9 cellular contexts compared by ENCODE assay signal in the genomic region with DNA sequence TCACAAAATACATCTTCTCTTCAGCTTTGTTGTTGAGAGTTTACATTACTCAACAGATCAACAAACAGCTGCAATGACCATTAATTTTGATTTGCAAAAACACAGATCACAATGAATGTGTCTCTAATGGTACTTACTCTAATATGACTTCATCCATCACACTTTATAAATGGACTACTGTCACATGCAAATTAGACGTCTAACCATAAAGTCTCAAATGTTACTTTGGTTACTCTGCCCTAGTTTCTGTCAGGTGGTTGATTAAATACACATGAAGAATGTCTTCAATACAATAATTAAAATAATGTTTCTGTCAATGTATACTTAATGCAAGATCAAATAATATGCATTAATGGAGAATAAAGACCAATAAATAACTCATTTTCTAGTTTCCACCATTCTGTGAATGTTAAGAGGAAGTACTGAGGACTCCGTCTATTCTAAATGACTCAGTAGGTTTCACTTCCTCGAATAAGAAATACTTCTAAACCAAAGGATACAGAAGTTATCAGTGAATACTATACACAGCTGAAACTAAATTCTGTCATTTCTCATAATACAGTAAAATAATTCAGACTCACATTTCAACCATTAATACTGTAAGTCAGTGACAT.
DNase-seq lines count a peak whose midpoint lies in the region; ATAC-seq and TF ChIP-seq lines count a peak whose summit lies in the region.
"Had no signal": no experiment of that assay in that cellular context is flagged by ENCODE, and none has a peak within 500 bp of the region (broad histone marks: within the 10 kb centered on the region; RNA-seq: fewer than 3 reads in every experiment).

No MANE protein-coding gene starts in this region.

- H3K9me3 ChIP-seq in mucosa of descending colon, result peaks cover 11% of the 10 kb centered on the region

- intact Hi-C loops in mucosa of descending colon (cut with DNase I, micrococcal nuclease), result no loop called here

- TF ChIP-seq CTCF in NB4 (IDR thresholded peaks at IDR 0.05; ENCODE audit: low read depth, low read length), result no peak
- TF ChIP-seq CTCF in mucosa of descending colon (IDR thresholded peaks at IDR 0.05), result no peak

- DNase-seq in NB4 (ENCODE audit: low read depth) (peak; percentile 65), mucosa of descending colon (no peak), ureter (ENCODE audit: low spot score) (no peak), AG08395 (ENCODE audit: low spot score) (no peak), amygdala (lab: John Stamatoyannopoulos, UW) (no peak), NCI-H526 treated with DMSO at 0.1 percent for 48 hours (lab: John Stamatoyannopoulos, UW) (no peak)
- DNase-seq: hippocampal formation had no signal

- no peak for TF ChIP-seq POLR2A in NB4 (IDR thresholded peaks at IDR 0.05; ENCODE audit: extremely low read depth, insufficient read length)

- no peaks in the 10 kb centered on the region for H3K4me1 ChIP-seq in mucosa of descending colon (ENCODE audit: low read depth)

- H3K4me3 ChIP-seq in NB4 (ENCODE audit: low read depth, low read length) (no peak overlapping the region), mucosa of descending colon (no peak overlapping the region)

- peak; percentile 99 for ATAC-seq in GM19023 (IDR thresholded peaks at IDR 0.05; ENCODE audit: unreplicated experiment)
- peak; percentile 100 for ATAC-seq in HG02763 (IDR thresholded peaks at IDR 0.05; ENCODE audit: unreplicated experiment)
- peak; percentile 74 for ATAC-seq in mucosa of descending colon

- H3K36me3 ChIP-seq in mucosa of descending colon (ENCODE audit: low read depth), result no peaks in the 10 kb centered on the region
